ENCODE assay signal across 17 cellular contexts in the genomic region with DNA sequence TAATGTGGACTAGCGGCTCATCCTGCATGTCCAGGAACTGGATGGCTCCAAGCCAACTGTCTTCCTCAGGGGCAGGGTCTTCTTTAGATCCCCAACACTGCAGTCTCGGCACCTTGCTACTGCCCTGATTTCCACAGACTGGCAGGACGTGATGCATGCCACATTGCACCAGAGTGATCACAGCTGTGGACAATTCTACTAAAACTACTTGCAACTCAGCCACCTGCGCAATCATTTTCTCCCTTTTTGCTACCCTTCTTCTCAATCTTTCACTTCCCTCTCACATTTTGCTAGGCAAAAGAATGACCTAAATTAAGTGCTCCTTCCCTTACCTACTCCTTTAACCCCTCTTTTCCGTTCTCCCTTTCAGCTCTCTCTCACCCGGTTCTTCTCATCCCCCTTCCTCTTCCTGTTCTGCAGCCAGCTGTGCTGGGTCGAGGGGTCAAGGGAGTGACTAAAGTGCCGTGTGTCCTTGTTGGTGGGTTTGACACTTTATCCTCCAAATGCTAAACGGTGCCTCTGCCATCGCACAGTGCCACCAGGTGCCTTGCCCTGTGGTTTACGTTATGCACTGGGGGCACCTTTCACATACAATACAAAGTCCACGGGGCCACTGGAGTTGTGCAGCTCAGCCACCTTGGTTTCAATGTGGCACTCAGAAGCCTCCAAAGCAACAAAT. TPM values are rescaled to one million over a fixed set of nuclear protein-coding genes. Genes with fewer than 3 reads are reported as not detected.
DNase-seq lines count a peak whose midpoint lies in the region; ATAC-seq and TF ChIP-seq lines count a peak whose summit lies in the region.
"Had no signal": no experiment of that assay in that cellular context is flagged by ENCODE, and none has a peak within 500 bp of the region (broad histone marks: within the 10 kb centered on the region; RNA-seq: fewer than 3 reads in every experiment).

No MANE protein-coding gene starts in this region.

- H3K4me3 ChIP-seq in HEK293 (ENCODE audit: low read depth, low read length) (no peak overlapping the region), OCI-LY7 (ENCODE audit: low read depth, low read length, poor library complexity, severe bottlenecking) (peak overlapping the region; percentile 58), liver (ENCODE audit: low read depth in 1 of 3, low read length in 3 of 3) (no peak overlapping the region), tibial artery (no peak overlapping the region), WERI-Rb-1 (ENCODE audit: low read depth, low read length) (no peak overlapping the region), endodermal cell (ENCODE audit: low read length) (no peak overlapping the region)
- H3K4me3 ChIP-seq: cardiac muscle cell, GM23338 had no signal

- no peaks in the 10 kb centered on the region for H3K4me1 ChIP-seq in HEK293 (ENCODE audit: control insufficient read depth, insufficient read depth, low read length)
- peaks cover 85% of the 10 kb centered on the region for H3K4me1 ChIP-seq in OCI-LY7 (ENCODE audit: insufficient read depth, low read length, poor library complexity, severe bottlenecking)
- peaks cover 1 to 10% (median 4%) of the 10 kb centered on the region in 4 donors for H3K4me1 ChIP-seq in liver (ENCODE audit: control insufficient read depth in 4 of 4, insufficient read depth in 4 of 4, low read length in 3 of 4)
- H3K4me1 ChIP-seq in tibial artery, result peaks cover 0 to 51% (median 29%) of the 10 kb centered on the region in 4 donors
- no peaks in the 10 kb centered on the region for H3K4me1 ChIP-seq in endodermal cell (ENCODE audit: control insufficient read depth, insufficient read depth, low read length)

- H3K4me2 ChIP-seq in OCI-LY7 (ENCODE audit: low read length), result peak overlapping the region; percentile 84
- H3K4me2 ChIP-seq: GM23338 had no signal

- H3K9me3 Mint-ChIP-seq in endodermal cell, result no peaks in the 10 kb centered on the region
- no peaks in the 10 kb centered on the region for H3K9me3 Mint-ChIP-seq in activated T-cell treated with anti-CD3 and anti-CD28 coated beads, Interleukin-2, amount 50 U/mL, for 72 hours
- H3K9me3 Mint-ChIP-seq: activated naive CD8-positive, alpha-beta T cell treated with anti-CD3 and anti-CD28 coated beads, Interleukin-2, amount 10 ng/mL, durations not matched to agents 7 days and 5 days; CD8-positive, alpha-beta memory T cell; GM23338; immature natural killer cell; T-cell had no signal

- ATAC-seq in activated T-cell treated with anti-CD3 and anti-CD28 coated beads, Interleukin-2, amount 50 U/mL, for 72 hours (replicated peaks in 1 of 2), result no peak
- ATAC-seq: activated CD4-positive, CD25-positive, alpha-beta regulatory T cell treated with anti-CD3 and anti-CD28 coated beads, Interleukin-2, amount 50 U/mL, for 24 hours; T-cell had no signal

- H3K27me3 ChIP-seq in liver (ENCODE audit: control insufficient read depth in 4 of 4, insufficient read depth in 4 of 4, low read length in 3 of 4) (no peaks in the 10 kb centered on the region), tibial artery (no peaks in the 10 kb centered on the region), WERI-Rb-1 (ENCODE audit: insufficient read depth, low read depth, severe bottlenecking) (no peaks in the 10 kb centered on the region), endodermal cell (ENCODE audit: control insufficient read depth, insufficient read depth, low read length, poor library complexity, severe bottlenecking) (peaks cover 13% of the 10 kb centered on the region)
- H3K27me3 ChIP-seq: cardiac muscle cell had no signal

- no peak overlapping the region for H3K4me3 Mint-ChIP-seq in endodermal cell
- no peak overlapping the region for H3K4me3 Mint-ChIP-seq in activated T-cell treated with anti-CD3 and anti-CD28 coated beads, Interleukin-2, amount 50 U/mL, for 72 hours
- H3K4me3 Mint-ChIP-seq: activated naive CD8-positive, alpha-beta T cell treated with anti-CD3 and anti-CD28 coated beads, Interleukin-2, amount 10 ng/mL, durations not matched to agents 7 days and 5 days; CD8-positive, alpha-beta memory T cell; GM23338; immature natural killer cell; T-cell had no signal

- H3K9me2 ChIP-seq in OCI-LY7 (ENCODE audit: insufficient read depth, low read length), result no peaks in the 10 kb centered on the region

- no peak overlapping the region for H3K27ac ChIP-seq in HEK293 (ENCODE audit: extremely low read depth, low read depth, low read length)
- H3K27ac ChIP-seq in OCI-LY7 (ENCODE audit: low read depth, low read length, poor library complexity, severe bottlenecking), result peak overlapping the region; percentile 99
- no peak overlapping the region for H3K27ac ChIP-seq in liver (ENCODE audit: low read depth in 1 of 2, low read length in 2 of 2)
- H3K27ac ChIP-seq in tibial artery, result peak overlapping the region; percentile 84 to 91
- H3K27ac ChIP-seq in WERI-Rb-1, result no peak overlapping the region
- no peak overlapping the region for H3K27ac ChIP-seq in endodermal cell (ENCODE audit: low read depth, low read length)
- H3K27ac ChIP-seq: cardiac muscle cell had no signal

- peaks cover 24% of the 10 kb centered on the region for H3K27me3 Mint-ChIP-seq in endodermal cell (ENCODE audit: insufficient read depth)
- peaks cover 30% of the 10 kb centered on the region for H3K27me3 Mint-ChIP-seq in activated T-cell treated with anti-CD3 and anti-CD28 coated beads, Interleukin-2, amount 50 U/mL, for 72 hours (ENCODE audit: low read depth)

- intact Hi-C loops in OCI-LY7 (cut with micrococcal nuclease; ENCODE audit: unreplicated experiment) (loop anchor here (2.0 to 5.0 kb wide), 3 partner anchors 42 to 294 kb away; a partner anchor contains a TSS), tibial artery (cut with DNase I; ENCODE audit: low total_unique reads) (no loop called here)

- no peak for TF ChIP-seq CTCF in HEK293 (tag by site-specific recombination; IDR thresholded peaks at IDR 0.05)
- peak; percentile 39; the same call in 1 of the 2 replicates for TF ChIP-seq CTCF in OCI-LY7 (conservative IDR thresholded peaks at IDR 0.05; ENCODE audit: low read length)
- no peak for TF ChIP-seq CTCF in liver (IDR thresholded peaks at IDR 0.05; ENCODE audit: low read depth, low read length, missing input control)
- TF ChIP-seq CTCF in tibial artery (IDR thresholded peaks at IDR 0.05), result no peak
- TF ChIP-seq CTCF in WERI-Rb-1 (IDR thresholded peaks at IDR 0.05; ENCODE audit: low read depth, low read length), result no peak
- TF ChIP-seq CTCF in endodermal cell (conservative IDR thresholded peaks at IDR 0.05), result no peak

- H4K20me1 ChIP-seq in OCI-LY7 (ENCODE audit: insufficient read depth, low read length), result no peaks in the 10 kb centered on the region

- BruUV-seq in OCI-LY7 (replicated peaks; lab: Mats Ljungman, UMichigan), result no TSS peak

- no peaks in the 10 kb centered on the region for H3K9me3 ChIP-seq in HEK293 (ENCODE audit: control insufficient read depth, insufficient read depth, low read depth, low read length)
- no peaks in the 10 kb centered on the region for H3K9me3 ChIP-seq in OCI-LY7 (ENCODE audit: low read length)
- no peaks in the 10 kb centered on the region for H3K9me3 ChIP-seq in liver (ENCODE audit: control insufficient read depth in 4 of 4, low read length in 3 of 4)
- no peaks in the 10 kb centered on the region for H3K9me3 ChIP-seq in tibial artery
- H3K9me3 ChIP-seq in WERI-Rb-1 (ENCODE audit: severe bottlenecking), result no peaks in the 10 kb centered on the region
- H3K9me3 ChIP-seq in endodermal cell (ENCODE audit: control insufficient read depth, low read length), result no peaks in the 10 kb centered on the region

- no peaks in the 10 kb centered on the region for H3K36me3 Mint-ChIP-seq in endodermal cell (ENCODE audit: low read depth)
- H3K36me3 Mint-ChIP-seq in activated T-cell treated with anti-CD3 and anti-CD28 coated beads, Interleukin-2, amount 50 U/mL, for 72 hours (ENCODE audit: insufficient read depth in 2 of 2), result no peaks in the 10 kb centered on the region
- H3K36me3 Mint-ChIP-seq: activated naive CD8-positive, alpha-beta T cell treated with anti-CD3 and anti-CD28 coated beads, Interleukin-2, amount 10 ng/mL, durations not matched to agents 7 days and 5 days; CD8-positive, alpha-beta memory T cell; immature natural killer cell; T-cell had no signal

- DNase-seq in OCI-LY7 (ENCODE audit: low spot score) (peak; percentile 91), tibial artery (no peak), WERI-Rb-1 (no peak), endodermal cell (no peak)
- no peak for DNase-seq in activated T-cell treated with anti-CD3 and anti-CD28 coated beads, Interleukin-2, amount 50 U/mL, for 72 hours
- DNase-seq: activated CD8-positive, alpha-beta memory T cell treated with anti-CD3 and anti-CD28 coated beads, Interleukin-2, amount 50 U/mL, for 4 hours; activated naive CD8-positive, alpha-beta T cell treated with anti-CD3 and anti-CD28 coated beads, Interleukin-2, amount 10 ng/mL, durations not matched to agents 7 days and 5 days; CD8-positive, alpha-beta memory T cell; foreskin melanocyte; immature natural killer cell; NCI-H1417 treated with DMSO at 0.1 percent for 48 hours; T-cell had no signal

- CTCF ChIA-PET in HEK293 (lab: Yijun Ruan, JAX) (interaction anchor here (0.7 to 6.3 kb wide), 4 partner anchors 9 to 385 kb away, joined by 3 to 95 read pairs (median 4); a partner anchor contains a TSS), OCI-LY7 (lab: Charles Lee; ENCODE audit: unreplicated experiment) (interaction anchor here (1.1 kb wide), 1 partner anchor 37 kb away, joined by 3 read pairs; no protein-coding TSS in a partner anchor)

- POLR2A ChIA-PET in HEK293 (lab: Yijun Ruan, JAX), result no interaction called here
- POLR2A ChIA-PET in OCI-LY7 (lab: Charles Lee), result interaction anchor here (0.9 to 2.7 kb wide), 7 partner anchors 10 to 70 kb away, joined by 3 to 31 read pairs (median 7); no protein-coding TSS in a partner anchor

- 46% methylated on average over 12 of the region's 12 CpGs for WGBS in liver
- 88 to 94% methylated on average over 6 to 12 of the region's 12 CpGs for WGBS in endodermal cell (ENCODE audit: insufficient coverage in 1 of 2, insufficient read length in 1 of 2), 2 experiments

- H3K9ac ChIP-seq in liver (ENCODE audit: low read depth in 1 of 2, low read length in 2 of 2) (no peak overlapping the region), endodermal cell (ENCODE audit: extremely low read depth, low read length, poor library complexity, severe bottlenecking) (no peak overlapping the region)

- no peaks in the 10 kb centered on the region for H3K36me3 ChIP-seq in HEK293 (ENCODE audit: control insufficient read depth in 2 of 2, insufficient read depth in 1 of 2, low read length in 2 of 2)
- no peaks in the 10 kb centered on the region for H3K36me3 ChIP-seq in OCI-LY7 (ENCODE audit: insufficient read depth, low read length)
- no peaks in the 10 kb centered on the region for H3K36me3 ChIP-seq in liver (ENCODE audit: control insufficient read depth in 4 of 4, insufficient read depth in 3 of 4, low read depth in 1 of 4, low read length in 3 of 4)
- no peaks in the 10 kb centered on the region for H3K36me3 ChIP-seq in tibial artery
- H3K36me3 ChIP-seq in WERI-Rb-1, result no peaks in the 10 kb centered on the region
- no peaks in the 10 kb centered on the region for H3K36me3 ChIP-seq in endodermal cell (ENCODE audit: control insufficient read depth, insufficient read depth, low read length)
- H3K36me3 ChIP-seq: cardiac muscle cell had no signal

- peaks cover 14% of the 10 kb centered on the region; the same call in 1 of the 2 replicates for H3K79me2 ChIP-seq in OCI-LY7 (ENCODE audit: insufficient read depth, low read depth, low read length)

- no peak for TF ChIP-seq RAD21 in liver (IDR thresholded peaks at IDR 0.05)

- no peak overlapping the region for H3K27ac Mint-ChIP-seq in endodermal cell
- no peak overlapping the region for H3K27ac Mint-ChIP-seq in activated T-cell treated with anti-CD3 and anti-CD28 coated beads, Interleukin-2, amount 50 U/mL, for 72 hours
- H3K27ac Mint-ChIP-seq: activated naive CD8-positive, alpha-beta T cell treated with anti-CD3 and anti-CD28 coated beads, Interleukin-2, amount 10 ng/mL, durations not matched to agents 7 days and 5 days; GM23338; T-cell had no signal

- peaks cover 4% of the 10 kb centered on the region for H3K4me1 Mint-ChIP-seq in endodermal cell
- H3K4me1 Mint-ChIP-seq in activated T-cell treated with anti-CD3 and anti-CD28 coated beads, Interleukin-2, amount 50 U/mL, for 72 hours (ENCODE audit: low read depth), result no peaks in the 10 kb centered on the region
- H3K4me1 Mint-ChIP-seq: CD8-positive, alpha-beta memory T cell; immature natural killer cell had no signal

- no peak overlapping the region for H2AFZ ChIP-seq in OCI-LY7 (ENCODE audit: low read length)
- H2AFZ ChIP-seq: GM23338 had no signal

RNA-seq across cellular contexts. Expression of a gene that starts 11.5 kb away (rescaled TPM):
- 17.6 and 22.4 TPM in 2 replicates for total RNA-seq in OCI-LY7 (2014; rRNA removed; shearing (Covaris generic))
- total RNA-seq in OCI-LY7 (2022) (37.8 and 43.5 TPM in 2 replicates), liver (10 to 100 TPM; 13.3 to 20.6 TPM), endodermal cell (10 to 100 TPM; 43.1 to 45.7 TPM)
- polyA plus RNA-seq in liver, result 10 to 100 TPM in 1 of 2 donors, 1 to 10 TPM in 1; 3.5 to 21.0 TPM
- 27.9 TPM for polyA plus RNA-seq in endodermal cell (2013, experiment 1 of 2)
- polyA plus RNA-seq in endodermal cell (2013, experiment 2 of 2), result 24.7 TPM
- 10 to 100 TPM; 41.8 to 48.1 TPM for total RNA-seq in activated T-cell treated with anti-CD3 and anti-CD28 coated beads, Interleukin-2, amount 50 U/mL, for 72 hours

RNA-seq across cellular contexts. Expression of a gene that starts 42.0 kb away (rescaled TPM):
- 80.9 and 93.2 TPM in 2 replicates for total RNA-seq in OCI-LY7 (2014; rRNA removed; shearing (Covaris generic))
- total RNA-seq in OCI-LY7 (2022) (175 and 210 TPM in 2 replicates), liver (10 to 100 TPM; 30.3 to 38.4 TPM), endodermal cell (10 to 100 TPM; 42.8 to 48.1 TPM)
- polyA plus RNA-seq in liver, result 10 to 100 TPM in 1 of 2 donors, 1 to 10 TPM in 1; 6.4 to 16.5 TPM
- 18.1 TPM for polyA plus RNA-seq in endodermal cell (2013, experiment 1 of 2)
- 18.8 TPM for polyA plus RNA-seq in endodermal cell (2013, experiment 2 of 2)
- 10 to 100 TPM; 17.9 to 26.0 TPM for total RNA-seq in activated T-cell treated with anti-CD3 and anti-CD28 coated beads, Interleukin-2, amount 50 U/mL, for 72 hours

RNA-seq across cellular contexts. Expression of a gene that starts 44.3 kb away (rescaled TPM):
- 1.9 and 2.8 TPM in 2 replicates for total RNA-seq in OCI-LY7 (2014; rRNA removed; shearing (Covaris generic))
- 2.0 TPM in 2 replicates for total RNA-seq in OCI-LY7 (2022)
- total RNA-seq in liver, result 1 to 10 TPM in 1 of 2 donors, under 1 TPM in 1; 0.84 to 3.1 TPM
- 1 to 10 TPM in 1 of 2 donors, under 1 TPM in 1; 0.82 to 2.9 TPM for polyA plus RNA-seq in liver
- under 1 TPM; 0.58 to 0.66 TPM for total RNA-seq in endodermal cell
- polyA plus RNA-seq in endodermal cell (2013, experiment 1 of 2), result 1.3 TPM
- 1.5 TPM for polyA plus RNA-seq in endodermal cell (2013, experiment 2 of 2)
- 1 to 10 TPM in 1 of 2 donors, under 1 TPM in 1; 0.94 to 2.9 TPM for total RNA-seq in activated T-cell treated with anti-CD3 and anti-CD28 coated beads, Interleukin-2, amount 50 U/mL, for 72 hours

Comparison
In these comparisons a context has a peak if more than half of its experiments do, and no peak if none do; other contexts are left out.
1. H3K27ac ChIP-seq: peak in OCI-LY7 (single experiment) and tibial artery (2 of 2); none in HEK293 (single experiment), liver (0 of 2), WERI-Rb-1 (single experiment) and endodermal cell (single experiment).